Comparison of ENCODE assay signal across 17 cellular contexts in the genomic region with DNA sequence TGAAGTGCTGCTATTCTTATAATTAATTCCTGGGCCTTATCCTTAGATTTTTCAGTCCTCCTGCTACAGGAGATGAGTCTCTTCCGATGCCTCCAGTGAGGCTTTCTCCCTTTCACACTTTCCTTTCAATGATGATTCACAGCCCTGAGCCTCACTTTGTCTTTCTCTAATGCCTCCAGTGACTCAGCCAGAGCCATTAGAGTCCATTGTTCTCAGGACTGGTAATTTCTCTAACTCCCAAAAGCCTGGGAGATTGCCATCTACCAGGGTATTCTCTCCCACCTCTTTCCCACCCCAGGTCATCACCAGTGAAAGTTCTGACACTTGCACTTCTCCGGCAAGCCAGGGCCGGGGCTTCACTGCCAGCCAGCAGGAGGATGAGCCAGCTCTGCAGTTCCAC. TPM values are rescaled to one million over a fixed set of nuclear protein-coding genes. Genes with fewer than 3 reads are reported as not detected.
DNase-seq lines count a peak whose midpoint lies in the region; ATAC-seq, FAIRE-seq and TF ChIP-seq lines count a peak whose summit lies in the region.
"Had no signal": no experiment of that assay in that cellular context is flagged by ENCODE, and none has a peak within 500 bp of the region (broad histone marks: within the 10 kb centered on the region; RNA-seq: fewer than 3 reads in every experiment).

No MANE protein-coding gene starts in this region.

- H3K4me1 Mint-ChIP-seq in activated T-cell treated with anti-CD3 and anti-CD28 coated beads, Interleukin-2, amount 50 U/mL, for 72 hours (ENCODE audit: low read depth), result peaks cover 5% of the 10 kb centered on the region

- H3K27me3 ChIP-seq in HUES48 (ENCODE audit: control insufficient read depth, insufficient read depth, low read length), result no peaks in the 10 kb centered on the region
- H3K27me3 ChIP-seq: vagina had no signal

- H3K27ac ChIP-seq in HUES48 (ENCODE audit: low read depth, low read length), result peak overlapping the region; percentile 79
- H3K27ac ChIP-seq: prostate gland, vagina had no signal

- DNase-seq in AG08395 (ENCODE audit: low spot score) (peak; percentile 52), astrocyte of the spinal cord (ENCODE audit: low read depth, low spot score) (peak; percentile 50), glomerular visceral epithelial cell (ENCODE audit: extremely low spot score) (peak; percentile 37), GM12891 (ENCODE audit: insufficient read length, low spot score) (no peak)
- no peak for DNase-seq in activated T-cell treated with anti-CD3 and anti-CD28 coated beads, Interleukin-2, amount 50 U/mL, for 72 hours
- DNase-seq in stimulated activated CD4-positive, alpha-beta T cell treated with anti-CD3 and anti-CD28 coated beads, Interleukin-4, amount 100 ng/mL, for 1 hour, result no peak
- DNase-seq: activated CD4-positive, alpha-beta T cell treated with anti-CD3 and anti-CD28 coated beads for 48 hours; activated T-cell treated with anti-CD3 and anti-CD28 coated beads, Interleukin-2, amount 50 U/mL, for 4 hours; midbrain; OCI-M1; stimulated activated CD4-positive, alpha-beta T cell treated with anti-CD3 and anti-CD28 coated beads, Interleukin-2, amount 100 ng/mL, for 24 hours had no signal

- no peaks in the 10 kb centered on the region for H3K9me3 ChIP-seq in HUES48 (ENCODE audit: control insufficient read depth, insufficient read depth, low read length)
- H3K9me3 ChIP-seq: prostate gland, vagina had no signal

- no peak for FAIRE-seq in GM12891 (lab: Jason Lieb, UNC)
- FAIRE-seq: D721Med had no signal

- no peak overlapping the region for H3K9ac ChIP-seq in HUES48 (ENCODE audit: low read depth, low read length)

- H3K27ac Mint-ChIP-seq in activated T-cell treated with anti-CD3 and anti-CD28 coated beads, Interleukin-2, amount 50 U/mL, for 72 hours, result no peak overlapping the region
- H3K27ac Mint-ChIP-seq: T-helper 1 cell treated with Interleukin-12 subunit alpha and Interleukin-12 subunit beta and Interleukin-4 antibody, amounts not matched to agents 30 μg/mL and 1 μg/mL, for 36 hours had no signal

- TF ChIP-seq POLR2A in GM12891 (IDR thresholded peaks at IDR 0.05; ENCODE audit: low read depth, low read length), result no peak

- H3K4me3 ChIP-seq in HUES48 (ENCODE audit: low read depth, low read length) (no peak overlapping the region), astrocyte of the spinal cord (ENCODE audit: low read depth, low read length) (no peak overlapping the region)
- H3K4me3 ChIP-seq: prostate gland, vagina had no signal

- no peak for TF ChIP-seq CTCF in astrocyte of the spinal cord (IDR thresholded peaks at IDR 0.05; ENCODE audit: low read depth, low read length)

- H3K36me3 ChIP-seq in HUES48 (ENCODE audit: control insufficient read depth, insufficient read depth, low read length), result no peaks in the 10 kb centered on the region
- H3K36me3 ChIP-seq: prostate gland, vagina had no signal

- no peaks in the 10 kb centered on the region for H3K36me3 Mint-ChIP-seq in activated T-cell treated with anti-CD3 and anti-CD28 coated beads, Interleukin-2, amount 50 U/mL, for 72 hours (ENCODE audit: insufficient read depth in 2 of 2)

- in situ Hi-C loops in astrocyte of the spinal cord (cut with HindIII; ENCODE audit: low sequenced_read_pairs), result no loop called here

- H3K27me3 Mint-ChIP-seq in activated T-cell treated with anti-CD3 and anti-CD28 coated beads, Interleukin-2, amount 50 U/mL, for 72 hours (ENCODE audit: low read depth), result peaks cover 15% of the 10 kb centered on the region

- no peak overlapping the region for H3K4me3 Mint-ChIP-seq in activated T-cell treated with anti-CD3 and anti-CD28 coated beads, Interleukin-2, amount 50 U/mL, for 72 hours
- H3K4me3 Mint-ChIP-seq: activated T-cell treated with anti-CD3 and anti-CD28 coated beads, Interleukin-2, amount 50 U/mL, for 4 hours; T-helper 1 cell treated with Interleukin-12 subunit alpha and Interleukin-12 subunit beta and Interleukin-4 antibody, amounts not matched to agents 30 μg/mL and 1 μg/mL, for 36 hours had no signal

- H3K4me1 ChIP-seq in HUES48 (ENCODE audit: control insufficient read depth, insufficient read depth, low read length), result peaks cover 3% of the 10 kb centered on the region; the same call in 1 of the 2 replicates
- H3K4me1 ChIP-seq: prostate gland had no signal

- no peaks in the 10 kb centered on the region for H3K9me3 Mint-ChIP-seq in activated T-cell treated with anti-CD3 and anti-CD28 coated beads, Interleukin-2, amount 50 U/mL, for 72 hours
- H3K9me3 Mint-ChIP-seq: activated T-cell treated with anti-CD3 and anti-CD28 coated beads, Interleukin-2, amount 50 U/mL, for 4 hours; T-helper 1 cell treated with Interleukin-12 subunit alpha and Interleukin-12 subunit beta and Interleukin-4 antibody, amounts not matched to agents 30 μg/mL and 1 μg/mL, for 36 hours had no signal

- ATAC-seq in activated T-cell treated with anti-CD3 and anti-CD28 coated beads, Interleukin-2, amount 50 U/mL, for 72 hours (replicated peaks in 1 of 2), result no peak
- no peak for ATAC-seq in HG03342 (IDR thresholded peaks at IDR 0.05; ENCODE audit: unreplicated experiment)
- ATAC-seq: activated T-cell treated with anti-CD3 and anti-CD28 coated beads, Interleukin-2, amount 50 U/mL, for 4 hours had no signal

TF ChIP-seq in GM12891, 5 proteins besides CTCF, POLR2A, EP300 and RAD21:
- no peak for TF ChIP-seq PAX5 (IDR thresholded peaks at IDR 0.05; ENCODE audit: insufficient read depth, low read length, severe bottlenecking)
- TF ChIP-seq POLR2AphosphoS5 (IDR thresholded peaks at IDR 0.05; ENCODE audit: low read depth, low read length), result no peak
- no peak for TF ChIP-seq TAF1 (IDR thresholded peaks at IDR 0.05; ENCODE audit: low read depth, low read length)
- TF ChIP-seq SPI1 (IDR thresholded peaks at IDR 0.05; ENCODE audit: low read depth, low read length), result no peak

RNA-seq across cellular contexts. Expression of a gene that starts 49.6 kb away (rescaled TPM):
- 10 to 100 TPM; 97.2 to 98.9 TPM for total RNA-seq in activated T-cell treated with anti-CD3 and anti-CD28 coated beads, Interleukin-2, amount 50 U/mL, for 72 hours
- polyA plus RNA-seq in GM12891 (2012; ENCODE audit: low read depth, missing spikeins), result 113 TPM

Comparison
In these comparisons a context has a peak if more than half of its experiments do, and no peak if none do; other contexts are left out.
1. DNase-seq: peak in AG08395 (single experiment), astrocyte of the spinal cord (single experiment) and glomerular visceral epithelial cell (single experiment); none in activated T-cell treated with anti-CD3 and anti-CD28 coated beads, Interleukin-2, amount 50 U/mL, for 72 hours (0 of 2), stimulated activated CD4-positive, alpha-beta T cell treated with anti-CD3 and anti-CD28 coated beads, Interleukin-4, amount 100 ng/mL, for 1 hour (single experiment) and GM12891 (single experiment).